1 cellular context compared by ENCODE assay signal in the genomic region with DNA sequence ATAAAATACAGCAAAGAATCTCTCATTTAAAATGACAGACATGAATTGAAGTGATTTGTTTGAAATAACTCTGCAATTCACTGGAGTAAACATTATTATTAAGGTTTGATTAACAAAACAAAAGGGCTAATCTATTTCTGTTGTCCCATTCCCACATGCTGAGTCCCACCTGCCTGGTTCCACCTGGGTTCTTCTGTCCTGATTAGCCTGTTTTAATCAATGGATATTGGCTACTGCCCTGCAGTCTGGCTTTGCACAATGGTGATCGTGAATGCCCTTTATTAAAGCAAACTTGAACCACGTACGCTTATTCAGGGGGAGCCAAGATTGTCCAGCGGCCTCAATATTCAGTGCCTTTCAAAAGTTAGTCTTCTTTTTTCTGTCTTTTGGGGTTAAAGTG.
TF ChIP-seq lines count a peak whose summit lies in the region.

No MANE protein-coding gene starts in this region.

TF ChIP-seq in H1, 55 proteins besides CTCF, POLR2A, EP300 and RAD21 (continued from another document):
- TF ChIP-seq, protein P1, sequence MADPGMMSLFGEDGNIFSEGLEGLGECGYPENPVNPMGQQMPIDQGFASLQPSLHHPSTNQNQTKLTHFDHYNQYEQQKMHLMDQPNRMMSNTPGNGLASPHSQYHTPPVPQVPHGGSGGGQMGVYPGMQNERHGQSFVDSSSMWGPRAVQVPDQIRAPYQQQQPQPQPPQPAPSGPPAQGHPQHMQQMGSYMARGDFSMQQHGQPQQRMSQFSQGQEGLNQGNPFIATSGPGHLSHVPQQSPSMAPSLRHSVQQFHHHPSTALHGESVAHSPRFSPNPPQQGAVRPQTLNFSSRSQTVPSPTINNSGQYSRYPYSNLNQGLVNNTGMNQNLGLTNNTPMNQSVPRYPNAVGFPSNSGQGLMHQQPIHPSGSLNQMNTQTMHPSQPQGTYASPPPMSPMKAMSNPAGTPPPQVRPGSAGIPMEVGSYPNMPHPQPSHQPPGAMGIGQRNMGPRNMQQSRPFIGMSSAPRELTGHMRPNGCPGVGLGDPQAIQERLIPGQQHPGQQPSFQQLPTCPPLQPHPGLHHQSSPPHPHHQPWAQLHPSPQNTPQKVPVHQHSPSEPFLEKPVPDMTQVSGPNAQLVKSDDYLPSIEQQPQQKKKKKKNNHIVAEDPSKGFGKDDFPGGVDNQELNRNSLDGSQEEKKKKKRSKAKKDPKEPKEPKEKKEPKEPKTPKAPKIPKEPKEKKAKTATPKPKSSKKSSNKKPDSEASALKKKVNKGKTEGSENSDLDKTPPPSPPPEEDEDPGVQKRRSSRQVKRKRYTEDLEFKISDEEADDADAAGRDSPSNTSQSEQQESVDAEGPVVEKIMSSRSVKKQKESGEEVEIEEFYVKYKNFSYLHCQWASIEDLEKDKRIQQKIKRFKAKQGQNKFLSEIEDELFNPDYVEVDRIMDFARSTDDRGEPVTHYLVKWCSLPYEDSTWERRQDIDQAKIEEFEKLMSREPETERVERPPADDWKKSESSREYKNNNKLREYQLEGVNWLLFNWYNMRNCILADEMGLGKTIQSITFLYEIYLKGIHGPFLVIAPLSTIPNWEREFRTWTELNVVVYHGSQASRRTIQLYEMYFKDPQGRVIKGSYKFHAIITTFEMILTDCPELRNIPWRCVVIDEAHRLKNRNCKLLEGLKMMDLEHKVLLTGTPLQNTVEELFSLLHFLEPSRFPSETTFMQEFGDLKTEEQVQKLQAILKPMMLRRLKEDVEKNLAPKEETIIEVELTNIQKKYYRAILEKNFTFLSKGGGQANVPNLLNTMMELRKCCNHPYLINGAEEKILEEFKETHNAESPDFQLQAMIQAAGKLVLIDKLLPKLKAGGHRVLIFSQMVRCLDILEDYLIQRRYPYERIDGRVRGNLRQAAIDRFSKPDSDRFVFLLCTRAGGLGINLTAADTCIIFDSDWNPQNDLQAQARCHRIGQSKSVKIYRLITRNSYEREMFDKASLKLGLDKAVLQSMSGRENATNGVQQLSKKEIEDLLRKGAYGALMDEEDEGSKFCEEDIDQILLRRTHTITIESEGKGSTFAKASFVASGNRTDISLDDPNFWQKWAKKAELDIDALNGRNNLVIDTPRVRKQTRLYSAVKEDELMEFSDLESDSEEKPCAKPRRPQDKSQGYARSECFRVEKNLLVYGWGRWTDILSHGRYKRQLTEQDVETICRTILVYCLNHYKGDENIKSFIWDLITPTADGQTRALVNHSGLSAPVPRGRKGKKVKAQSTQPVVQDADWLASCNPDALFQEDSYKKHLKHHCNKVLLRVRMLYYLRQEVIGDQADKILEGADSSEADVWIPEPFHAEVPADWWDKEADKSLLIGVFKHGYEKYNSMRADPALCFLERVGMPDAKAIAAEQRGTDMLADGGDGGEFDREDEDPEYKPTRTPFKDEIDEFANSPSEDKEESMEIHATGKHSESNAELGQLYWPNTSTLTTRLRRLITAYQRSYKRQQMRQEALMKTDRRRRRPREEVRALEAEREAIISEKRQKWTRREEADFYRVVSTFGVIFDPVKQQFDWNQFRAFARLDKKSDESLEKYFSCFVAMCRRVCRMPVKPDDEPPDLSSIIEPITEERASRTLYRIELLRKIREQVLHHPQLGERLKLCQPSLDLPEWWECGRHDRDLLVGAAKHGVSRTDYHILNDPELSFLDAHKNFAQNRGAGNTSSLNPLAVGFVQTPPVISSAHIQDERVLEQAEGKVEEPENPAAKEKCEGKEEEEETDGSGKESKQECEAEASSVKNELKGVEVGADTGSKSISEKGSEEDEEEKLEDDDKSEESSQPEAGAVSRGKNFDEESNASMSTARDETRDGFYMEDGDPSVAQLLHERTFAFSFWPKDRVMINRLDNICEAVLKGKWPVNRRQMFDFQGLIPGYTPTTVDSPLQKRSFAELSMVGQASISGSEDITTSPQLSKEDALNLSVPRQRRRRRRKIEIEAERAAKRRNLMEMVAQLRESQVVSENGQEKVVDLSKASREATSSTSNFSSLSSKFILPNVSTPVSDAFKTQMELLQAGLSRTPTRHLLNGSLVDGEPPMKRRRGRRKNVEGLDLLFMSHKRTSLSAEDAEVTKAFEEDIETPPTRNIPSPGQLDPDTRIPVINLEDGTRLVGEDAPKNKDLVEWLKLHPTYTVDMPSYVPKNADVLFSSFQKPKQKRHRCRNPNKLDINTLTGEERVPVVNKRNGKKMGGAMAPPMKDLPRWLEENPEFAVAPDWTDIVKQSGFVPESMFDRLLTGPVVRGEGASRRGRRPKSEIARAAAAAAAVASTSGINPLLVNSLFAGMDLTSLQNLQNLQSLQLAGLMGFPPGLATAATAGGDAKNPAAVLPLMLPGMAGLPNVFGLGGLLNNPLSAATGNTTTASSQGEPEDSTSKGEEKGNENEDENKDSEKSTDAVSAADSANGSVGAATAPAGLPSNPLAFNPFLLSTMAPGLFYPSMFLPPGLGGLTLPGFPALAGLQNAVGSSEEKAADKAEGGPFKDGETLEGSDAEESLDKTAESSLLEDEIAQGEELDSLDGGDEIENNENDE (IDR thresholded peaks at IDR 0.05; ENCODE audit: insufficient replicate concordance, low read length), result peak; percentile 30
- TF ChIP-seq JUND (IDR thresholded peaks at IDR 0.05; ENCODE audit: low read length) (no peak), CEBPB (IDR thresholded peaks at IDR 0.05; ENCODE audit: low read depth, low read length) (no peak), RXRA (IDR thresholded peaks at IDR 0.05; ENCODE audit: insufficient read depth, low read depth, low read length) (no peak), BCL11A (IDR thresholded peaks at IDR 0.05; ENCODE audit: low read depth in 2 of 2, low read length in 2 of 2) (peak; percentile 46 to 51), SP4 (IDR thresholded peaks at IDR 0.05; ENCODE audit: low read length) (no peak), SAP30 (IDR thresholded peaks at IDR 0.05; ENCODE audit: insufficient read depth, insufficient replicate concordance, low read length) (no peak), CTBP2 (IDR thresholded peaks at IDR 0.05; ENCODE audit: borderline replicate concordance, insufficient read depth, insufficient read length, low read length) (no peak), GABPA (IDR thresholded peaks at IDR 0.05; ENCODE audit: borderline replicate concordance, insufficient read depth, low read length) (no peak), PHF8 (conservative IDR thresholded peaks at IDR 0.05; ENCODE audit: low read depth, low read length) (no peak), KDM5A (IDR thresholded peaks at IDR 0.05; ENCODE audit: low read length) (no peak), SIRT6 (IDR thresholded peaks at IDR 0.05; ENCODE audit: low read length) (no peak), MAFK (IDR thresholded peaks at IDR 0.05; ENCODE audit: low read depth, low read length) (no peak), POU5F1 (IDR thresholded peaks at IDR 0.05; ENCODE audit: low read depth, low read length) (no peak), TAF7 (optimal IDR thresholded peaks at IDR 0.05; ENCODE audit: borderline replicate concordance, low read depth, low read length) (no peak), ASH2L (IDR thresholded peaks at IDR 0.05; ENCODE audit: low read length) (no peak), SIN3A (conservative IDR thresholded peaks at IDR 0.05 in 1 of 2, IDR thresholded peaks at IDR 0.05 in 1 of 2; ENCODE audit: low read depth in 1 of 2, low read length in 2 of 2) (no peak), SIX5 (IDR thresholded peaks at IDR 0.05; ENCODE audit: low read depth, low read length) (no peak), NRF1 (IDR thresholded peaks at IDR 0.05; ENCODE audit: low read depth, low read length) (no peak), YY1 (IDR thresholded peaks at IDR 0.05; ENCODE audit: low read depth, low read length) (no peak), EZH2 (IDR thresholded peaks at IDR 0.05; ENCODE audit: low read depth, low read length, severe bottlenecking) (no peak), ZNF274 (IDR thresholded peaks at IDR 0.05; ENCODE audit: borderline replicate concordance, extremely low read depth, low read length) (no peak), HDAC2 (IDR thresholded peaks at IDR 0.05; ENCODE audit: borderline replicate concordance in 1 of 2, low read depth in 2 of 2, low read length in 2 of 2) (no peak), BRCA1 (IDR thresholded peaks at IDR 0.05; ENCODE audit: low read depth, low read length) (no peak), EGR1 (IDR thresholded peaks at IDR 0.05; ENCODE audit: borderline replicate concordance, low read depth, low read length) (no peak), NANOG (IDR thresholded peaks at IDR 0.05; ENCODE audit: insufficient read depth, low read depth, low read length, poor library complexity, severe bottlenecking) (peak; percentile 51)
- TF ChIP-seq, protein P2, sequence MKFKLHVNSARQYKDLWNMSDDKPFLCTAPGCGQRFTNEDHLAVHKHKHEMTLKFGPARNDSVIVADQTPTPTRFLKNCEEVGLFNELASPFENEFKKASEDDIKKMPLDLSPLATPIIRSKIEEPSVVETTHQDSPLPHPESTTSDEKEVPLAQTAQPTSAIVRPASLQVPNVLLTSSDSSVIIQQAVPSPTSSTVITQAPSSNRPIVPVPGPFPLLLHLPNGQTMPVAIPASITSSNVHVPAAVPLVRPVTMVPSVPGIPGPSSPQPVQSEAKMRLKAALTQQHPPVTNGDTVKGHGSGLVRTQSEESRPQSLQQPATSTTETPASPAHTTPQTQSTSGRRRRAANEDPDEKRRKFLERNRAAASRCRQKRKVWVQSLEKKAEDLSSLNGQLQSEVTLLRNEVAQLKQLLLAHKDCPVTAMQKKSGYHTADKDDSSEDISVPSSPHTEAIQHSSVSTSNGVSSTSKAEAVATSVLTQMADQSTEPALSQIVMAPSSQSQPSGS (IDR thresholded peaks at IDR 0.05; ENCODE audit: low read length), result no peak
